Comparison of ENCODE assay signal across 1 cellular context in genomic region chr2:237603718-237604362, GRCh38.
A peak's percentile ranks its signal among the peaks of the same experiment; 100 is the strongest.
TF ChIP-seq lines count a peak whose summit lies in the region.

No MANE protein-coding gene starts in this region.

TF ChIP-seq in HepG2, 621 proteins besides CTCF, POLR2A, EP300 and RAD21 (continued from another document):
- TF ChIP-seq ZNF766 (CRISPR knock-in tag; IDR thresholded peaks at IDR 0.05; ENCODE audit: borderline replicate concordance): no peak
- TF ChIP-seq DRAP1 (CRISPR knock-in tag; IDR thresholded peaks at IDR 0.05): 0 out of 2 replicates have a peak, but pooled peaks have one; percentile 28
- no peak for TF ChIP-seq ZNF280D (CRISPR knock-in tag; IDR thresholded peaks at IDR 0.05)
- TF ChIP-seq LRRFIP1 (CRISPR knock-in tag; conservative IDR thresholded peaks at IDR 0.05): no peak
- TF ChIP-seq GATAD2A (CRISPR knock-in tag; IDR thresholded peaks at IDR 0.05): peak; percentile 64; the same call in 1 of the 2 replicates
- TF ChIP-seq ZNF687 (CRISPR knock-in tag; IDR thresholded peaks at IDR 0.05): peak; percentile 63
- TF ChIP-seq ARID5B (CRISPR knock-in tag; IDR thresholded peaks at IDR 0.05): peak; percentile 32; the same call in 1 of the 2 replicates
- TF ChIP-seq FOXA3 (CRISPR knock-in tag; IDR thresholded peaks at IDR 0.05): peak; percentile 3; the same call in 1 of the 2 replicates
- TF ChIP-seq ATF2 (CRISPR knock-in tag; IDR thresholded peaks at IDR 0.05): no peak
- 0 out of 2 replicates have a peak, but pooled peaks have one; percentile 57 for TF ChIP-seq ZNF792 (CRISPR knock-in tag; IDR thresholded peaks at IDR 0.05)
- TF ChIP-seq ZNF607 (CRISPR knock-in tag; IDR thresholded peaks at IDR 0.05; ENCODE audit: borderline replicate concordance): 0 out of 2 replicates have a peak, but pooled peaks have one; percentile 12
